1 cellular context compared by ENCODE assay signal in genomic region chr1:155984341-155984740, GRCh38.
TF ChIP-seq lines count a peak whose summit lies in the region.

No MANE protein-coding gene starts in this region.

TF ChIP-seq in A549, 52 proteins besides CTCF, POLR2A, EP300 and RAD21:
- TF ChIP-seq CBX8 (IDR thresholded peaks at IDR 0.05) (no peak), HOXB13 (CRISPR knock-in tag; IDR thresholded peaks at IDR 0.05; ENCODE audit: low read depth) (no peak), NPAS2 (CRISPR knock-in tag; IDR thresholded peaks at IDR 0.05; ENCODE audit: borderline replicate concordance) (no peak), HDAC2 (IDR thresholded peaks at IDR 0.05) (no peak), EHF (CRISPR knock-in tag; IDR thresholded peaks at IDR 0.05) (no peak), CHD2 (IDR thresholded peaks at IDR 0.05; ENCODE audit: low read length, partially characterized antibody) (no peak), CEBPB (IDR thresholded peaks at IDR 0.05) (no peak), KDM1A (IDR thresholded peaks at IDR 0.05; ENCODE audit: low read depth) (no peak), TP53 (CRISPR knock-in tag; IDR thresholded peaks at IDR 0.05) (no peak), ZC3H11A (IDR thresholded peaks at IDR 0.05) (no peak), HOXB5 (CRISPR knock-in tag; IDR thresholded peaks at IDR 0.05) (no peak), HEYL (CRISPR knock-in tag; IDR thresholded peaks at IDR 0.05) (no peak), MAZ (IDR thresholded peaks at IDR 0.05; ENCODE audit: borderline replicate concordance, low read depth, low read length) (no peak), ELK1 (IDR thresholded peaks at IDR 0.05; ENCODE audit: low read depth, low read length) (no peak), FOXS1 (CRISPR knock-in tag; IDR thresholded peaks at IDR 0.05) (no peak)
